Comparison of ENCODE assay signal across 22 cellular contexts in the genomic region with DNA sequence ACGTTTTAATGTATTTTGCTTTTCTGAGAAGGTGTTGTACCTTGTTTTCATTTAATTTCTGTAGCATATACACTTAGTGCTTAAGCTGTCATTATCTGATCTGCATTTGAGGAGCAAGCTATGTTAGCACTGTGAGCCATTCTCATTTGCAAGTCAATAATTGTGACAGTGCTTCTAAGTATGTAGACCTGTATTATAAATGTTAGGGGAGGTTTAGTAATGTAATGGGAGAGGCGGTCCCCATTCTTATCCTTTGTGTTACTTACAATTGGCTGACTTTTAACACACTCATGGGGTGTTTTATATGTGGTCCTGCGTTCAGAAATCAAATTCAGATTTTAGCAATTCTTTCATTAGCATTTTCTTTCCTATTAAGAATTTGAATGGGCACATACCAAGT.
DNase-seq lines count a peak whose midpoint lies in the region; ATAC-seq, FAIRE-seq and TF ChIP-seq lines count a peak whose summit lies in the region.
"Had no signal": no experiment of that assay in that cellular context is flagged by ENCODE, and none has a peak within 500 bp of the region (broad histone marks: within the 10 kb centered on the region; RNA-seq: fewer than 3 reads in every experiment).

No MANE protein-coding gene starts in this region.

- no peaks in the 10 kb centered on the region for H3K36me3 ChIP-seq in HUES48 (ENCODE audit: control insufficient read depth, insufficient read depth, low read length)
- H3K36me3 ChIP-seq: BLaER1 had no signal

- no peak for ATAC-seq in GM21576 (IDR thresholded peaks at IDR 0.05; ENCODE audit: unreplicated experiment)
- no peak for ATAC-seq in GM21526 (IDR thresholded peaks at IDR 0.05; ENCODE audit: low FRiP score, unreplicated experiment)
- ATAC-seq: CD8-positive, alpha-beta T cell had no signal

- TF ChIP-seq POLR2A in H54 (IDR thresholded peaks at IDR 0.05; ENCODE audit: low read depth, low read length) = no peak

- no peak overlapping the region for H3K4me3 ChIP-seq in HUES48 (ENCODE audit: low read depth, low read length)
- H3K4me3 ChIP-seq: BLaER1 had no signal

- H3K9ac ChIP-seq in HUES48 (ENCODE audit: low read depth, low read length) = no peak overlapping the region
- H3K9ac ChIP-seq: BLaER1 had no signal

- peak overlapping the region; percentile 48 for H3K27ac ChIP-seq in HUES48 (ENCODE audit: low read depth, low read length)
- H3K27ac ChIP-seq: 22Rv1, BLaER1, C4-2B had no signal

- H3K4me1 ChIP-seq in HUES48 (ENCODE audit: control insufficient read depth, insufficient read depth, low read length) = peaks cover 50% of the 10 kb centered on the region
- H3K4me1 ChIP-seq: BLaER1, Caco-2 had no signal

- DNase-seq in NCI-H146 (lab: John Stamatoyannopoulos, UW) (peak; percentile 5), NCI-H146 treated with DMSO at 0.1 percent for 48 hours (lab: John Stamatoyannopoulos, UW; ENCODE audit: unreplicated experiment) (no peak), H54 (ENCODE audit: insufficient read length, low spot score) (no peak), astrocyte of the hippocampus (ENCODE audit: low read depth, low spot score) (peak; percentile 30), GM03348 (ENCODE audit: low spot score) (no peak)
- DNase-seq: Caco-2; CD4-positive, CD25-positive, alpha-beta regulatory T cell; CD8-positive, alpha-beta T cell; DMS 273 treated with DMSO at 0.1 percent for 48 hours; DMS79; EL; GDM1; HCEC 1CT had no signal

- H3K9me3 ChIP-seq in HUES48 (ENCODE audit: control insufficient read depth, insufficient read depth, low read length) = no peaks in the 10 kb centered on the region
- H3K9me3 ChIP-seq: BLaER1, Caco-2 had no signal

- peak; percentile 53 for FAIRE-seq in H54 (lab: Jason Lieb, UNC)
- FAIRE-seq: GM12891, GM18507, H1 had no signal

- H3K27me3 ChIP-seq in HUES48 (ENCODE audit: control insufficient read depth, insufficient read depth, low read length) = no peaks in the 10 kb centered on the region
- H3K27me3 ChIP-seq: BLaER1 had no signal

Comparison
In these comparisons a context has a peak if more than half of its experiments do, and no peak if none do; other contexts are left out.
1. DNase-seq: peak in NCI-H146 (single experiment) and astrocyte of the hippocampus (single experiment); none in NCI-H146 treated with DMSO at 0.1 percent for 48 hours (single experiment), H54 (single experiment) and GM03348 (single experiment).